Comparison of ENCODE assay signal across 6 cellular contexts in genomic region chr15:79319973-79320372, GRCh38. TPM values are rescaled to one million over a fixed set of nuclear protein-coding genes. Genes with fewer than 3 reads are reported as not detected.
"Had no signal": no experiment of that assay in that cellular context is flagged by ENCODE, and none has a peak within 500 bp of the region (broad histone marks: within the 10 kb centered on the region; RNA-seq: fewer than 3 reads in every experiment).

No MANE protein-coding gene starts in this region.

RNA-seq across cellular contexts. Expression of gene ANKRD34C, which starts 37.5 kb away (rescaled TPM):
- total RNA-seq: M059J, OCI-LY7, PC-9, RPMI7951, SJCRH30, SK-MEL-5 had no signal
